ENCODE assay signal across 11 cellular contexts in genomic region chr9:76688471-76689238, GRCh38.
DNase-seq lines count a peak whose midpoint lies in the region; ATAC-seq and TF ChIP-seq lines count a peak whose summit lies in the region.
"Had no signal": no experiment of that assay in that cellular context is flagged by ENCODE, and none has a peak within 500 bp of the region (broad histone marks: within the 10 kb centered on the region; RNA-seq: fewer than 3 reads in every experiment).

No MANE protein-coding gene starts in this region.

- dilution Hi-C loops in IMR-90 (cut with HindIII; ENCODE audit: low sequenced_read_pairs, unreplicated experiment): no loop called here

- H3K27ac ChIP-seq in IMR-90 (ENCODE audit: insufficient read depth, low read length): no peak overlapping the region
- H3K27ac ChIP-seq in liver (ENCODE audit: low read depth in 1 of 2, low read length in 2 of 2): no peak overlapping the region
- H3K27ac ChIP-seq in Peyer's patch: no peak overlapping the region
- H3K27ac ChIP-seq: transverse colon had no signal

- H3K4me3 Mint-ChIP-seq in CD14-positive monocyte: peak overlapping the region in 1 of 2 donors; percentile 27
- H3K4me3 Mint-ChIP-seq in activated CD4-positive, alpha-beta memory T cell treated with anti-CD3 and anti-CD28 coated beads for 36 hours: no peak overlapping the region
- H3K4me3 Mint-ChIP-seq: activated T-helper 1 cell treated with anti-CD3 and anti-CD28 coated beads, Interleukin-12 subunit alpha, Interleukin-12 subunit beta, Interleukin-2, Interleukin-4 antibody, amounts not matched to agents 30 ng/mL and 10 ng/mL and 1 ng/mL, durations not matched to agents 14 hours and 24 hours and 36 hours had no signal

- H2AK9ac ChIP-seq in IMR-90 (replicated peaks; ENCODE audit: low read depth, low read length, poor library complexity): no peak overlapping the region

- no peak overlapping the region for H4K8ac ChIP-seq in IMR-90 (ENCODE audit: low read depth in 2 of 2, low read length in 2 of 2)

- no peak overlapping the region for H3K4me2 ChIP-seq in IMR-90 (ENCODE audit: low read depth, low read length)

- H3K18ac ChIP-seq in IMR-90 (ENCODE audit: low read depth, low read length): no peak overlapping the region

- no peak for TF ChIP-seq CTCF in CD14-positive monocyte (IDR thresholded peaks at IDR 0.05)
- TF ChIP-seq CTCF in IMR-90 (conservative IDR thresholded peaks at IDR 0.05; ENCODE audit: low read depth, low read length): no peak
- TF ChIP-seq CTCF in liver (IDR thresholded peaks at IDR 0.05; ENCODE audit: low read depth, low read length, missing input control): no peak
- no peak for TF ChIP-seq CTCF in Peyer's patch (IDR thresholded peaks at IDR 0.05)

- peak overlapping the region; percentile 66 to 91 (median 88) for H3K27ac Mint-ChIP-seq in CD14-positive monocyte
- no peak overlapping the region for H3K27ac Mint-ChIP-seq in activated CD4-positive, alpha-beta memory T cell treated with anti-CD3 and anti-CD28 coated beads for 36 hours

- ATAC-seq in IMR-90 (ENCODE audit: low read depth): no peak
- ATAC-seq in GM18858 (IDR thresholded peaks at IDR 0.05; ENCODE audit: unreplicated experiment): no peak
- ATAC-seq in GM21381 (IDR thresholded peaks at IDR 0.05; ENCODE audit: unreplicated experiment): no peak
- ATAC-seq: Panc1 had no signal

- H2BK15ac ChIP-seq in IMR-90 (ENCODE audit: low read depth, low read length): no peak overlapping the region

- no peak overlapping the region for H3K4me3 ChIP-seq in IMR-90 (ENCODE audit: insufficient read depth, low read depth, low read length)
- peak overlapping the region; percentile 54 for H3K4me3 ChIP-seq in adipocyte (ENCODE audit: low read length)
- no peak overlapping the region for H3K4me3 ChIP-seq in liver (ENCODE audit: low read depth in 1 of 3, low read length in 3 of 3)
- H3K4me3 ChIP-seq in Peyer's patch: no peak overlapping the region
- H3K4me3 ChIP-seq: transverse colon had no signal

- in situ Hi-C loops in IMR-90 (cut with MboI; ENCODE audit: low sequenced_read_pairs): no loop called here

- H3K36me3 ChIP-seq in IMR-90 (ENCODE audit: control insufficient read depth, insufficient read depth, low read length): no peaks in the 10 kb centered on the region
- H3K36me3 ChIP-seq in adipocyte (ENCODE audit: control insufficient read depth, insufficient read depth, low read length, severe bottlenecking): peaks cover 9% of the 10 kb centered on the region
- no peaks in the 10 kb centered on the region for H3K36me3 ChIP-seq in liver (ENCODE audit: control insufficient read depth in 4 of 4, insufficient read depth in 3 of 4, low read depth in 1 of 4, low read length in 3 of 4)
- no peaks in the 10 kb centered on the region for H3K36me3 ChIP-seq in Peyer's patch
- H3K36me3 ChIP-seq: transverse colon had no signal

- no peak overlapping the region for H2AFZ ChIP-seq in IMR-90 (replicated peaks; ENCODE audit: low read length, poor library complexity)

- H3K27me3 ChIP-seq in IMR-90 (ENCODE audit: control insufficient read depth, insufficient read depth, low read length) (peaks cover 9% of the 10 kb centered on the region), adipocyte (replicated peaks; ENCODE audit: control insufficient read depth, insufficient read depth, low read length) (no peaks in the 10 kb centered on the region), liver (ENCODE audit: control insufficient read depth in 4 of 4, insufficient read depth in 4 of 4, low read length in 3 of 4) (peaks cover 0 to 3% (median 0%) of the 10 kb centered on the region in 4 donors), Peyer's patch (no peaks in the 10 kb centered on the region)
- H3K27me3 ChIP-seq: transverse colon had no signal

- no peak overlapping the region for H4K5ac ChIP-seq in IMR-90 (ENCODE audit: low read depth, low read length)

- H3K9me3 ChIP-seq in IMR-90 (ENCODE audit: control insufficient read depth, insufficient read depth, low read length) (no peaks in the 10 kb centered on the region), adipocyte (ENCODE audit: control insufficient read depth, low read length) (no peaks in the 10 kb centered on the region), liver (ENCODE audit: control insufficient read depth in 4 of 4, low read length in 3 of 4) (no peaks in the 10 kb centered on the region), Peyer's patch (no peaks in the 10 kb centered on the region)
- H3K9me3 ChIP-seq: transverse colon had no signal

- intact Hi-C loops in CD14-positive monocyte (cut with micrococcal nuclease) (no loop called here), IMR-90 (cut with micrococcal nuclease) (no loop called here)
- intact Hi-C loops in activated CD4-positive, alpha-beta memory T cell treated with anti-CD3 and anti-CD28 coated beads for 36 hours (cut with micrococcal nuclease): no loop called here

- no peak for DNase-seq in CD14-positive monocyte (ENCODE audit: low spot score)
- DNase-seq in IMR-90: no peak
- peak; percentile 45 for DNase-seq in adipocyte (ENCODE audit: low read depth)
- DNase-seq in Peyer's patch: no peak
- DNase-seq in activated CD4-positive, alpha-beta memory T cell treated with anti-CD3 and anti-CD28 coated beads for 36 hours: no peak
- DNase-seq: transverse colon had no signal

- TF ChIP-seq RAD21 in IMR-90 (IDR thresholded peaks at IDR 0.05; ENCODE audit: low read length) (no peak), liver (IDR thresholded peaks at IDR 0.05) (no peak)

- peaks cover 57% of the 10 kb centered on the region for H3K4me1 Mint-ChIP-seq in CD14-positive monocyte
- peaks cover 18% of the 10 kb centered on the region for H3K4me1 Mint-ChIP-seq in activated CD4-positive, alpha-beta memory T cell treated with anti-CD3 and anti-CD28 coated beads for 36 hours (ENCODE audit: low read depth)

- no peaks in the 10 kb centered on the region for H3K36me3 Mint-ChIP-seq in CD14-positive monocyte
- no peaks in the 10 kb centered on the region for H3K36me3 Mint-ChIP-seq in activated CD4-positive, alpha-beta memory T cell treated with anti-CD3 and anti-CD28 coated beads for 36 hours

- POLR2A ChIA-PET in IMR-90 (lab: Charles Lee; ENCODE audit: unreplicated experiment): no interaction called here
- POLR2A ChIA-PET in activated CD4-positive, alpha-beta memory T cell treated with anti-CD3 and anti-CD28 coated beads for 36 hours (lab: Charles Lee): no interaction called here

- H3K9me1 ChIP-seq in IMR-90 (ENCODE audit: insufficient read depth, low read length): 0 out of 2 replicates have a peak, but pooled peaks cover 4% of the 10 kb centered on the region

- no peak overlapping the region for H3K56ac ChIP-seq in IMR-90 (ENCODE audit: extremely low read depth, insufficient read depth, low read length)

- CTCF ChIA-PET in IMR-90 (lab: Yijun Ruan, JAX): interaction anchor here (0.8 kb wide), 1 partner anchor 29 kb away, joined by 3 read pairs; no protein-coding TSS in a partner anchor
- CTCF ChIA-PET in activated CD4-positive, alpha-beta memory T cell treated with anti-CD3 and anti-CD28 coated beads for 36 hours (lab: Charles Lee): interaction anchor here (1.2 to 1.9 kb wide), 3 partner anchors 15 to 247 kb away, joined by 4 to 5 read pairs (median 4); no protein-coding TSS in a partner anchor

- H3K79me1 ChIP-seq in IMR-90 (ENCODE audit: low read depth in 1 of 2, low read length in 2 of 2): no peaks in the 10 kb centered on the region

- peaks cover 0 to 1% (median 0%) of the 10 kb centered on the region in 3 donors for H3K27me3 Mint-ChIP-seq in CD14-positive monocyte (ENCODE audit: low read depth in 3 of 3)
- H3K27me3 Mint-ChIP-seq in activated CD4-positive, alpha-beta memory T cell treated with anti-CD3 and anti-CD28 coated beads for 36 hours: peaks cover 31% of the 10 kb centered on the region

- 90% methylated on average over 2 of the region's 3 CpGs; no CpG with 5 or more reads in 1 of the 2 experiments for WGBS in IMR-90 (ENCODE audit: extremely low coverage in 2 of 2, insufficient read length in 1 of 2), 2 experiments
- WGBS in liver: 52% methylated on average over 3 of the region's 3 CpGs

- no peak overlapping the region for H2AK5ac ChIP-seq in IMR-90 (ENCODE audit: low read depth, low read length)

- no peak overlapping the region for H2BK5ac ChIP-seq in IMR-90 (ENCODE audit: low read depth, low read length, poor library complexity, severe bottlenecking)

- H3K4me1 ChIP-seq in IMR-90 (ENCODE audit: control insufficient read depth, insufficient read depth, low read length): peaks cover 9% of the 10 kb centered on the region; the same call in 1 of the 2 replicates
- H3K4me1 ChIP-seq in adipocyte (ENCODE audit: control insufficient read depth, insufficient read depth, low read length): peaks cover 53% of the 10 kb centered on the region
- peaks cover 0 to 2% (median 0%) of the 10 kb centered on the region in 4 donors for H3K4me1 ChIP-seq in liver (ENCODE audit: control insufficient read depth in 4 of 4, insufficient read depth in 4 of 4, low read length in 3 of 4)
- peaks cover 0 to 11% (median 0%) of the 10 kb centered on the region in 4 donors for H3K4me1 ChIP-seq in Peyer's patch

- no peak overlapping the region for H3K23ac ChIP-seq in IMR-90 (ENCODE audit: low read depth, low read length)

- no peak overlapping the region for H3K14ac ChIP-seq in IMR-90 (replicated peaks; ENCODE audit: low read depth, low read length)

- H3K9ac ChIP-seq in IMR-90 (ENCODE audit: low read depth, low read length) (no peak overlapping the region), adipocyte (ENCODE audit: low read length) (peak overlapping the region; percentile 2), liver (ENCODE audit: low read depth in 1 of 2, low read length in 2 of 2) (no peak overlapping the region)

- H4K91ac ChIP-seq in IMR-90 (ENCODE audit: insufficient read depth, low read depth, low read length): no peak overlapping the region

- no peak overlapping the region for H3K4ac ChIP-seq in IMR-90 (ENCODE audit: low read depth, low read length)

- H2BK20ac ChIP-seq in IMR-90 (ENCODE audit: low read depth, low read length): no peak overlapping the region

- TF ChIP-seq POLR2A in IMR-90 (IDR thresholded peaks at IDR 0.05; ENCODE audit: low read depth, low read length): no peak
- TF ChIP-seq POLR2A in Peyer's patch (IDR thresholded peaks at IDR 0.05): no peak

- no TSS peak for BruUV-seq in IMR-90 (replicated peaks; lab: Mats Ljungman, UMichigan)

- H4K20me1 ChIP-seq in IMR-90 (ENCODE audit: insufficient read depth, low read length): no peaks in the 10 kb centered on the region

- no peak overlapping the region for H2BK120ac ChIP-seq in IMR-90 (ENCODE audit: low read depth, low read length)

- H3K9me3 Mint-ChIP-seq in CD14-positive monocyte: peaks cover 0 to 2% (median 0%) of the 10 kb centered on the region in 7 donors
- no peaks in the 10 kb centered on the region for H3K9me3 Mint-ChIP-seq in activated CD4-positive, alpha-beta memory T cell treated with anti-CD3 and anti-CD28 coated beads for 36 hours
- H3K9me3 Mint-ChIP-seq: activated T-helper 1 cell treated with anti-CD3 and anti-CD28 coated beads, Interleukin-12 subunit alpha, Interleukin-12 subunit beta, Interleukin-2, Interleukin-4 antibody, amounts not matched to agents 30 ng/mL and 10 ng/mL and 1 ng/mL, durations not matched to agents 14 hours and 24 hours and 36 hours had no signal

TF ChIP-seq in liver, 16 proteins besides CTCF, POLR2A, EP300 and RAD21 (continues in another document):
- TF ChIP-seq HNF4A (conservative IDR thresholded peaks at IDR 0.05): peak; percentile 34 to 47
- no peak for TF ChIP-seq TAF1 (conservative IDR thresholded peaks at IDR 0.05)
